Comparison of ENCODE assay signal across 8 cellular contexts in genomic region chr17:75010683-75011406, GRCh38. TPM values are rescaled to one million over a fixed set of nuclear protein-coding genes. Genes with fewer than 3 reads are reported as not detected.
DNase-seq lines count a peak whose midpoint lies in the region; ATAC-seq, FAIRE-seq and TF ChIP-seq lines count a peak whose summit lies in the region.

No MANE protein-coding gene starts in this region.

- POLR2A ChIA-PET in AG04450 (lab: Yijun Ruan, JAX): interaction anchor here (3.0 kb wide), 1 partner anchor 22 kb away, joined by 30 read pairs; no protein-coding TSS in a partner anchor

- no peaks in the 10 kb centered on the region for H4K20me1 ChIP-seq in SU-DHL-6 (ENCODE audit: low read depth, low read length)

- DNase-seq in AG04450 (ENCODE audit: low read depth, low spot score) (no peak), H7 (peak; percentile 65), fibroblast of villous mesenchyme (ENCODE audit: low read depth) (peak; percentile 73), pulmonary artery endothelial cell (ENCODE audit: low read depth, low spot score) (peak; percentile 57), DMS79 (lab: John Stamatoyannopoulos, UW) (no peak), GM12891 (ENCODE audit: insufficient read length, low spot score) (no peak)

- H3K4me3 ChIP-seq in AG04450 (ENCODE audit: low read depth, low read length) (no peak overlapping the region), H7 (ENCODE audit: insufficient read depth, low read depth, low read length) (no peak overlapping the region), SU-DHL-6 (ENCODE audit: insufficient read depth, low read length, poor library complexity, severe bottlenecking) (no peak overlapping the region), fibroblast of villous mesenchyme (ENCODE audit: low read depth, low read length) (no peak overlapping the region)

- no peak for FAIRE-seq in GM12891 (lab: Jason Lieb, UNC)

- no peak for TF ChIP-seq POLR2A in GM12891 (IDR thresholded peaks at IDR 0.05; ENCODE audit: low read depth, low read length)

- CTCF ChIA-PET in AG04450 (lab: Charles Lee): interaction anchor here (0.5 to 3.3 kb wide), 9 partner anchors 13 to 103 kb away, joined by 3 to 62 read pairs (median 8); partner anchors contain the start of gene CDR2L

- no peak for ATAC-seq in HG03571 (IDR thresholded peaks at IDR 0.05; ENCODE audit: unreplicated experiment)

- no peak overlapping the region for H3K9ac ChIP-seq in SU-DHL-6 (ENCODE audit: low read length)

- H3K4me2 ChIP-seq in SU-DHL-6 (ENCODE audit: low read depth, low read length, poor library complexity, severe bottlenecking): no peak overlapping the region

- H3F3A ChIP-seq in SU-DHL-6 (ENCODE audit: insufficient read depth): peaks cover 11% of the 10 kb centered on the region

- peak overlapping the region; percentile 21 for H3K27ac ChIP-seq in AG04450 (ENCODE audit: low read depth, low read length)
- H3K27ac ChIP-seq in SU-DHL-6 (ENCODE audit: low read depth, low read length): no peak overlapping the region

- H3K36me3 ChIP-seq in H7 (replicated peaks; ENCODE audit: control insufficient read depth, insufficient read depth, low read length) (no peaks in the 10 kb centered on the region), SU-DHL-6 (ENCODE audit: low read length) (no peaks in the 10 kb centered on the region)

- no peak for TF ChIP-seq CTCF in AG04450 (IDR thresholded peaks at IDR 0.05; ENCODE audit: low read depth, low read length)
- no peak for TF ChIP-seq CTCF in SU-DHL-6 (IDR thresholded peaks at IDR 0.05; ENCODE audit: insufficient read depth, low read length, poor library complexity, severe bottlenecking)
- no peak for TF ChIP-seq CTCF in fibroblast of villous mesenchyme (IDR thresholded peaks at IDR 0.05; ENCODE audit: insufficient read depth, low read depth, low read length)

- H3K9me2 ChIP-seq in SU-DHL-6 (replicated peaks; ENCODE audit: insufficient read depth, low read length): no peaks in the 10 kb centered on the region

- H3K79me2 ChIP-seq in SU-DHL-6 (ENCODE audit: insufficient read depth, low read length): peaks cover 11% of the 10 kb centered on the region

- no peaks in the 10 kb centered on the region for H3K9me3 ChIP-seq in AG04450 (ENCODE audit: control insufficient read depth, insufficient read depth, low read length)
- no peaks in the 10 kb centered on the region for H3K9me3 ChIP-seq in SU-DHL-6 (ENCODE audit: insufficient read depth, low read length)

- H3K27me3 ChIP-seq in AG04450 (ENCODE audit: control insufficient read depth, insufficient read depth, low read length) (no peaks in the 10 kb centered on the region), H7 (ENCODE audit: control insufficient read depth, insufficient read depth, low read length) (no peaks in the 10 kb centered on the region), SU-DHL-6 (ENCODE audit: low read length) (no peaks in the 10 kb centered on the region)

- H2AFZ ChIP-seq in SU-DHL-6 (ENCODE audit: low read depth, low read length, severe bottlenecking): peak overlapping the region; percentile 93

TF ChIP-seq in GM12891, 5 proteins besides CTCF, POLR2A, EP300 and RAD21:
- TF ChIP-seq TAF1 (IDR thresholded peaks at IDR 0.05; ENCODE audit: low read depth, low read length): no peak
- no peak for TF ChIP-seq POLR2AphosphoS5 (IDR thresholded peaks at IDR 0.05; ENCODE audit: low read depth, low read length)
- no peak for TF ChIP-seq POU2F2 (IDR thresholded peaks at IDR 0.05; ENCODE audit: low read depth, low read length)
TF ChIP-seq in GM12891: peak in this region for 0.

RNA-seq across cellular contexts. Expression of gene MRPL58, which starts 1.6 kb away (rescaled TPM):
- polyA plus RNA-seq in AG04450 (2011; rRNA removed): 48.5 and 53.7 TPM in 2 replicates
- polyA minus RNA-seq in AG04450 (2011; rRNA and poly(A)+ RNA removed): 14.7 and 16.9 TPM in 2 replicates
- total RNA-seq in H7 (2014; rRNA removed; shearing (Covaris generic)): 62.0 and 68.4 TPM in 2 replicates
- 23.7 and 30.6 TPM in 2 replicates for total RNA-seq in fibroblast of villous mesenchyme
- total RNA-seq in pulmonary artery endothelial cell: 32.8 and 43.4 TPM in 2 replicates
- 38.0 TPM for polyA plus RNA-seq in GM12891 (2012; ENCODE audit: low read depth, missing spikeins)

RNA-seq across cellular contexts. Expression of gene CDR2L, which starts 23.4 kb away (rescaled TPM):
- polyA plus RNA-seq in AG04450 (2011; rRNA removed): 8.4 and 11.4 TPM in 2 replicates
- polyA minus RNA-seq in AG04450 (2011; rRNA and poly(A)+ RNA removed): 8.4 and 9.2 TPM in 2 replicates
- total RNA-seq in H7 (2014; rRNA removed; shearing (Covaris generic)): 23.5 and 25.9 TPM in 2 replicates
- total RNA-seq in fibroblast of villous mesenchyme (26.8 and 31.9 TPM in 2 replicates), pulmonary artery endothelial cell (13.4 and 15.7 TPM in 2 replicates)
- polyA plus RNA-seq in GM12891 (2012; ENCODE audit: low read depth, missing spikeins): 0.04 TPM

RNA-seq across cellular contexts. Expression of gene ATP5PD, which starts 35.9 kb away (rescaled TPM):
- polyA plus RNA-seq in AG04450 (2011; rRNA removed): 281 and 292 TPM in 2 replicates
- polyA minus RNA-seq in AG04450 (2011; rRNA and poly(A)+ RNA removed): 134 and 174 TPM in 2 replicates
- 399 and 432 TPM in 2 replicates for total RNA-seq in H7 (2014; rRNA removed; shearing (Covaris generic))
- 275 and 323 TPM in 2 replicates for total RNA-seq in fibroblast of villous mesenchyme
- 173 and 218 TPM in 2 replicates for total RNA-seq in pulmonary artery endothelial cell
- 425 TPM for polyA plus RNA-seq in GM12891 (2012; ENCODE audit: low read depth, missing spikeins)

RNA-seq across cellular contexts. Expression of gene KCTD2, which starts 36.2 kb away (rescaled TPM):
- polyA plus RNA-seq in AG04450 (2011; rRNA removed): 29.8 and 36.0 TPM in 2 replicates
- 24.4 and 28.5 TPM in 2 replicates for polyA minus RNA-seq in AG04450 (2011; rRNA and poly(A)+ RNA removed)
- total RNA-seq in H7 (2014; rRNA removed; shearing (Covaris generic)): 34.9 and 41.0 TPM in 2 replicates
- total RNA-seq in fibroblast of villous mesenchyme (16.4 and 22.5 TPM in 2 replicates), pulmonary artery endothelial cell (14.4 and 17.5 TPM in 2 replicates)
- 11.3 TPM for polyA plus RNA-seq in GM12891 (2012; ENCODE audit: low read depth, missing spikeins)

RNA-seq across cellular contexts. Expression of gene HID1, which starts 38.3 kb away (rescaled TPM):
- 1.4 and 1.8 TPM in 2 replicates for polyA plus RNA-seq in AG04450 (2011; rRNA removed)
- polyA minus RNA-seq in AG04450 (2011; rRNA and poly(A)+ RNA removed): 1.1 and 1.6 TPM in 2 replicates
- total RNA-seq in H7 (2014; rRNA removed; shearing (Covaris generic)): 2.1 and 7.8 TPM in 2 replicates
- total RNA-seq in fibroblast of villous mesenchyme (3.5 and 4.3 TPM in 2 replicates), pulmonary artery endothelial cell (8.7 and 12.2 TPM in 2 replicates)
- polyA plus RNA-seq in GM12891 (2012; ENCODE audit: low read depth, missing spikeins): 0.72 TPM

Comparison
In these comparisons a context has a peak if more than half of its experiments do, and no peak if none do; other contexts are left out.
1. DNase-seq: peak in H7 (single experiment), fibroblast of villous mesenchyme (single experiment) and pulmonary artery endothelial cell (single experiment); none in AG04450 (single experiment), DMS79 (single experiment) and GM12891 (single experiment).